Comparison of ENCODE assay signal across 1 cellular context in genomic region chr9:70419546-70420266, GRCh38.
TF ChIP-seq lines count a peak whose summit lies in the region.

No MANE protein-coding gene starts in this region.

TF ChIP-seq in HEK293, 187 proteins besides CTCF, POLR2A, EP300 and RAD21 (continued from another document):
- peak; percentile 31; the same call in 1 of the 2 replicates for TF ChIP-seq ZNF513 (tag by site-specific recombination; IDR thresholded peaks at IDR 0.05)
- TF ChIP-seq ATF2 (tag by site-specific recombination; IDR thresholded peaks at IDR 0.05; ENCODE audit: low read depth), result no peak
- peak; percentile 8; the same call in 1 of the 2 replicates for TF ChIP-seq ZNF501 (tag by site-specific recombination; IDR thresholded peaks at IDR 0.05)
- TF ChIP-seq PATZ1 (tag by site-specific recombination; IDR thresholded peaks at IDR 0.05), result peak; percentile 89
- TF ChIP-seq MYNN (tag by site-specific recombination; IDR thresholded peaks at IDR 0.05; ENCODE audit: borderline replicate concordance), result no peak
- TF ChIP-seq ZNF350 (tag by site-specific recombination; IDR thresholded peaks at IDR 0.05), result no peak
- no peak for TF ChIP-seq ZNF791 (tag by site-specific recombination; IDR thresholded peaks at IDR 0.05)
- TF ChIP-seq ZNF398 (tag by site-specific recombination; IDR thresholded peaks at IDR 0.05), result peak; percentile 86
- 0 out of 2 replicates have a peak, but pooled peaks have one; percentile 23 for TF ChIP-seq ZNF692 (tag by site-specific recombination; IDR thresholded peaks at IDR 0.05)
- TF ChIP-seq ZNF645 (tag by site-specific recombination; IDR thresholded peaks at IDR 0.05), result no peak
- peak; percentile 44; the same call in 1 of the 2 replicates for TF ChIP-seq SP3 (tag by site-specific recombination; IDR thresholded peaks at IDR 0.05)
- peak; percentile 69; the same call in 1 of the 2 replicates for TF ChIP-seq ZNF837 (tag by site-specific recombination; IDR thresholded peaks at IDR 0.05)
- TF ChIP-seq ZBTB17 (tag by site-specific recombination; IDR thresholded peaks at IDR 0.05), result peak; percentile 51
- no peak for TF ChIP-seq ZFP69B (tag by site-specific recombination; IDR thresholded peaks at IDR 0.05)
- TF ChIP-seq INSM2 (tag by site-specific recombination; IDR thresholded peaks at IDR 0.05), result no peak
- TF ChIP-seq ZNF580 (tag by site-specific recombination; IDR thresholded peaks at IDR 0.05), result no peak
- peak; percentile 94 for TF ChIP-seq GLIS2 (tag by site-specific recombination; IDR thresholded peaks at IDR 0.05)
- TF ChIP-seq ZFP37 (tag by site-specific recombination; IDR thresholded peaks at IDR 0.05), result peak; percentile 37; the same call in 1 of the 2 replicates
- no peak for TF ChIP-seq ZNF133 (tag by site-specific recombination; IDR thresholded peaks at IDR 0.05)
- TF ChIP-seq ZFHX2 (tag by site-specific recombination; conservative IDR thresholded peaks at IDR 0.05), result peak; percentile 83
